In genomic region chr19:3770136-3771032, GRCh38 we compare ENCODE assay signal across 2 cellular contexts.
TF ChIP-seq lines count a peak whose summit lies in the region.

No MANE protein-coding gene starts in this region.

TF ChIP-seq in SK-N-SH, 30 proteins besides CTCF, POLR2A, EP300 and RAD21 (continued from another document):
- TF ChIP-seq CHD2 (IDR thresholded peaks at IDR 0.05; ENCODE audit: low read length, partially characterized antibody) (no peak), REST (IDR thresholded peaks at IDR 0.05; ENCODE audit: low read depth, low read length) (no peak), JUND (IDR thresholded peaks at IDR 0.05) (no peak), MAX (IDR thresholded peaks at IDR 0.05; ENCODE audit: low read depth) (no peak), TAF1 (IDR thresholded peaks at IDR 0.05; ENCODE audit: borderline replicate concordance, low read depth, low read length) (no peak), IRF3 (IDR thresholded peaks at IDR 0.05; ENCODE audit: low read depth, low read length) (no peak), SIN3A (IDR thresholded peaks at IDR 0.05; ENCODE audit: borderline replicate concordance, low read depth, low read length) (no peak), NRF1 (IDR thresholded peaks at IDR 0.05; ENCODE audit: low read depth, low read length) (no peak), MEF2A (IDR thresholded peaks at IDR 0.05; ENCODE audit: borderline replicate concordance, low read depth) (no peak), RXRA (IDR thresholded peaks at IDR 0.05; ENCODE audit: borderline replicate concordance, low read depth) (no peak)

TF ChIP-seq in SK-N-SH treated with all-trans-retinoic acid at 6 μM for 48 hours, 23 proteins besides CTCF, POLR2A, EP300 and RAD21 (continued from another document):
- TF ChIP-seq TSHZ2 (CRISPR knock-in tag; IDR thresholded peaks at IDR 0.05): no peak
- no peak for TF ChIP-seq BACH2 (CRISPR knock-in tag; IDR thresholded peaks at IDR 0.05; ENCODE audit: borderline replicate concordance)
- TF ChIP-seq RARB (CRISPR knock-in tag; IDR thresholded peaks at IDR 0.05): no peak
- TF ChIP-seq ZNF565 (CRISPR knock-in tag; conservative IDR thresholded peaks at IDR 0.05; ENCODE audit: low read depth): no peak
- TF ChIP-seq POU6F1 (CRISPR knock-in tag; IDR thresholded peaks at IDR 0.05; ENCODE audit: borderline replicate concordance, low read depth): no peak
- TF ChIP-seq ZNF8 (CRISPR knock-in tag; IDR thresholded peaks at IDR 0.05): no peak
- no peak for TF ChIP-seq ARNTL (CRISPR knock-in tag; IDR thresholded peaks at IDR 0.05; ENCODE audit: borderline replicate concordance, low read depth)
- TF ChIP-seq ISL1 (CRISPR knock-in tag; IDR thresholded peaks at IDR 0.05): no peak
- TF ChIP-seq CSDC2 (CRISPR knock-in tag; IDR thresholded peaks at IDR 0.05): no peak
- no peak for TF ChIP-seq TCF4 (CRISPR knock-in tag; IDR thresholded peaks at IDR 0.05; ENCODE audit: borderline replicate concordance)
- no peak for TF ChIP-seq TOX (CRISPR knock-in tag; IDR thresholded peaks at IDR 0.05; ENCODE audit: borderline replicate concordance)
- TF ChIP-seq CSRNP3 (CRISPR knock-in tag; IDR thresholded peaks at IDR 0.05): no peak
